Comparison of ENCODE assay signal across 8 cellular contexts in genomic region chr6:43724914-43725642, GRCh38. TPM values are rescaled to one million over a fixed set of nuclear protein-coding genes. Genes with fewer than 3 reads are reported as not detected.
DNase-seq lines count a peak whose midpoint lies in the region; ATAC-seq and TF ChIP-seq lines count a peak whose summit lies in the region.

No MANE protein-coding gene starts in this region.

- DNase-seq in BJ (ENCODE audit: low read depth) = peak; percentile 59
- DNase-seq in inferior parietal cortex (ENCODE audit: extremely low spot score) = peak; percentile 51
- DNase-seq in stimulated activated CD4-positive, alpha-beta T cell treated with anti-CD3 and anti-CD28 coated beads, TNF-alpha, amount 100 ng/mL, for 48 hours (ENCODE audit: low read depth in 3 of 3) = peak; percentile 58 to 77 (median 61)
- DNase-seq in COR-L47 (lab: John Stamatoyannopoulos, UW) = no peak

- ATAC-seq in GM19467 (IDR thresholded peaks at IDR 0.05; ENCODE audit: unreplicated experiment) = peak; percentile 64

- H3K9me3 Mint-ChIP-seq in IgD-negative memory B cell = peaks cover 2 to 6% (median 4%) of the 10 kb centered on the region in 3 donors
- no peaks in the 10 kb centered on the region for H3K9me3 Mint-ChIP-seq in activated naive CD8-positive, alpha-beta T cell (ENCODE audit: low read depth)

- peak overlapping the region in 3 of 4 donors; percentile 66 to 72 (median 68) for H3K4me3 Mint-ChIP-seq in IgD-negative memory B cell
- H3K4me3 Mint-ChIP-seq in activated naive CD8-positive, alpha-beta T cell = peak overlapping the region; percentile 61

- H4K20me1 ChIP-seq in SU-DHL-6 (ENCODE audit: low read depth, low read length) = no peaks in the 10 kb centered on the region

- H3K27ac ChIP-seq in SU-DHL-6 (ENCODE audit: low read depth, low read length) = peak overlapping the region; percentile 56

- H3K4me1 Mint-ChIP-seq in IgD-negative memory B cell = peaks cover 10 to 17% (median 15%) of the 10 kb centered on the region in 3 donors
- peaks cover 29% of the 10 kb centered on the region for H3K4me1 Mint-ChIP-seq in activated naive CD8-positive, alpha-beta T cell (ENCODE audit: low read depth)

- peaks cover 5% of the 10 kb centered on the region for H3K27me3 Mint-ChIP-seq in IgD-negative memory B cell
- no peaks in the 10 kb centered on the region for H3K27me3 Mint-ChIP-seq in activated naive CD8-positive, alpha-beta T cell

- H3K4me3 ChIP-seq in BJ (ENCODE audit: low read depth, low read length) (no peak overlapping the region), SU-DHL-6 (ENCODE audit: insufficient read depth, low read length, poor library complexity, severe bottlenecking) (peak overlapping the region; percentile 2)

- H3K9me2 ChIP-seq in SU-DHL-6 (replicated peaks; ENCODE audit: insufficient read depth, low read length) = no peaks in the 10 kb centered on the region

- H3F3A ChIP-seq in SU-DHL-6 (ENCODE audit: insufficient read depth) = peaks cover 11% of the 10 kb centered on the region

- no peak for TF ChIP-seq CTCF in BJ (IDR thresholded peaks at IDR 0.05; ENCODE audit: insufficient read depth, low read depth, low read length)
- TF ChIP-seq CTCF in SU-DHL-6 (IDR thresholded peaks at IDR 0.05; ENCODE audit: insufficient read depth, low read length, poor library complexity, severe bottlenecking) = no peak

- H3K27me3 ChIP-seq in BJ (ENCODE audit: control insufficient read depth, insufficient read depth, low read length) (peaks cover 4% of the 10 kb centered on the region), SU-DHL-6 (ENCODE audit: low read length) (no peaks in the 10 kb centered on the region)

- peak overlapping the region; percentile 47 for H3K4me2 ChIP-seq in SU-DHL-6 (ENCODE audit: low read depth, low read length, poor library complexity, severe bottlenecking)

- peak overlapping the region; percentile 7 for H2AFZ ChIP-seq in SU-DHL-6 (ENCODE audit: low read depth, low read length, severe bottlenecking)

- H3K27ac Mint-ChIP-seq in IgD-negative memory B cell = peak overlapping the region; percentile 81 to 97 (median 86)
- peak overlapping the region; percentile 64 for H3K27ac Mint-ChIP-seq in activated naive CD8-positive, alpha-beta T cell

- no peaks in the 10 kb centered on the region for H3K9me3 ChIP-seq in SU-DHL-6 (ENCODE audit: insufficient read depth, low read length)

- no peaks in the 10 kb centered on the region for H3K36me3 ChIP-seq in BJ (ENCODE audit: control insufficient read depth, insufficient read depth, low read length)
- no peaks in the 10 kb centered on the region for H3K36me3 ChIP-seq in SU-DHL-6 (ENCODE audit: low read length)

- POLR2A ChIA-PET in BJ (lab: Charles Lee) = no interaction called here

- H3K9ac ChIP-seq in SU-DHL-6 (ENCODE audit: low read length) = peak overlapping the region; percentile 43

- no peaks in the 10 kb centered on the region for H3K36me3 Mint-ChIP-seq in IgD-negative memory B cell
- no peaks in the 10 kb centered on the region for H3K36me3 Mint-ChIP-seq in activated naive CD8-positive, alpha-beta T cell

- H3K79me2 ChIP-seq in SU-DHL-6 (ENCODE audit: insufficient read depth, low read length) = no peaks in the 10 kb centered on the region

- CTCF ChIA-PET in BJ (lab: Yijun Ruan, JAX) = interaction anchor here (1.0 to 2.4 kb wide), 15 partner anchors 10 to 354 kb away, joined by 3 to 14 read pairs (median 4); partner anchors contain the start of gene VEGFA

RNA-seq across cellular contexts. Expression of gene MRPS18A, which starts 37.5 kb away (rescaled TPM):
- polyA plus RNA-seq in BJ (2011; rRNA removed) (57.4 and 75.0 TPM in 2 replicates), IgD-negative memory B cell (84.4 TPM)
- 39.8 and 61.7 TPM in 2 replicates for polyA minus RNA-seq in BJ (2011; rRNA and poly(A)+ RNA removed)

RNA-seq across cellular contexts. Expression of gene VEGFA, which starts 44.9 kb away (rescaled TPM):
- polyA plus RNA-seq in BJ (2011; rRNA removed) (197 and 357 TPM in 2 replicates), IgD-negative memory B cell (0.19 TPM)
- polyA minus RNA-seq in BJ (2011; rRNA and poly(A)+ RNA removed) = 201 and 248 TPM in 2 replicates

Comparison
In these comparisons a context has a peak if more than half of its experiments do, and no peak if none do; other contexts are left out.
1. RNA of gene VEGFA, which starts 44.9 kb away (polyA plus RNA-seq): 197 to 357 TPM in BJ; 0.19 TPM in IgD-negative memory B cell (single experiment); every median in the first group is over 100 times any median in the second.